ENCODE assay signal across 8 cellular contexts in genomic region chr6:148577687-148578488, GRCh38.
DNase-seq lines count a peak whose midpoint lies in the region; ATAC-seq and TF ChIP-seq lines count a peak whose summit lies in the region.

No MANE protein-coding gene starts in this region.

- peaks cover 15% of the 10 kb centered on the region for H3K4me1 Mint-ChIP-seq in nephron

- no peaks in the 10 kb centered on the region for H3K36me3 Mint-ChIP-seq in nephron (ENCODE audit: low read depth)

- no peak overlapping the region for H3K4me3 ChIP-seq in fibroblast of mammary gland (ENCODE audit: control insufficient read depth, low read depth, low read length)

- ATAC-seq in GM19397 (IDR thresholded peaks at IDR 0.05; ENCODE audit: unreplicated experiment) (peak; percentile 95), HG03354 (IDR thresholded peaks at IDR 0.05; ENCODE audit: poor library complexity, severe bottlenecking, unreplicated experiment) (peak; percentile 98)

- no peak overlapping the region for H3K27ac Mint-ChIP-seq in nephron

- no peak overlapping the region for H3K4me3 Mint-ChIP-seq in nephron

- peak; percentile 88 for TF ChIP-seq CTCF in fibroblast of mammary gland (conservative IDR thresholded peaks at IDR 0.05; ENCODE audit: control insufficient read depth, insufficient read depth, low read depth, low read length)
- peak; percentile 89 to 94 (median 92) for TF ChIP-seq CTCF in nephron (IDR thresholded peaks at IDR 0.05; ENCODE audit: unreplicated experiment in 3 of 3)

- DNase-seq in DMS53 (lab: John Stamatoyannopoulos, UW) (peak; percentile 86), NCI-H748 treated with DMSO at 0.1 percent for 48 hours (lab: John Stamatoyannopoulos, UW) (peak; percentile 37), activated T-cell treated with anti-CD3 and anti-CD28 coated beads for 48 hours (ENCODE audit: low read depth) (peak; percentile 24), fibroblast of mammary gland (ENCODE audit: low read depth) (peak; percentile 83), cortex of kidney (lab: John Stamatoyannopoulos, UW) (no peak)

- peaks cover 3% of the 10 kb centered on the region for H3K9me3 Mint-ChIP-seq in nephron

- peaks cover 14% of the 10 kb centered on the region for H3K27me3 Mint-ChIP-seq in nephron (ENCODE audit: low read depth)
